9 cellular contexts compared by ENCODE assay signal in genomic region chr5:72015103-72015548, GRCh38.
DNase-seq lines count a peak whose midpoint lies in the region; ATAC-seq and TF ChIP-seq lines count a peak whose summit lies in the region.
"Had no signal": no experiment of that assay in that cellular context is flagged by ENCODE, and none has a peak within 500 bp of the region (broad histone marks: within the 10 kb centered on the region; RNA-seq: fewer than 3 reads in every experiment).

No MANE protein-coding gene starts in this region.

- no peak overlapping the region for H3K27ac ChIP-seq in breast epithelium
- H3K27ac ChIP-seq in RWPE2 (ENCODE audit: poor library complexity, severe bottlenecking): no peak overlapping the region
- H3K27ac ChIP-seq in temporal lobe (ENCODE audit: low read depth, low read length): peak overlapping the region; percentile 55
- H3K27ac ChIP-seq in coronary artery: no peak overlapping the region
- H3K27ac ChIP-seq: lower lobe of right lung had no signal

- H3K27me3 ChIP-seq in breast epithelium (no peaks in the 10 kb centered on the region), RWPE2 (ENCODE audit: insufficient read depth, poor library complexity, severe bottlenecking) (no peaks in the 10 kb centered on the region)

- BruUV-seq in MCF 10A (replicated peaks; lab: Mats Ljungman, UMichigan): no TSS peak

- intact Hi-C loops in MCF 10A (cut with micrococcal nuclease) (loop anchor here (1.0 to 5.0 kb wide), 2 partner anchors 92 to 178 kb away; no protein-coding TSS in a partner anchor), breast epithelium (cut with DNase I; ENCODE audit: low total_unique reads) (no loop called here)

- TF ChIP-seq CTCF in MCF 10A (IDR thresholded peaks at IDR 0.05; ENCODE audit: unreplicated experiment) (no peak), breast epithelium (IDR thresholded peaks at IDR 0.05) (no peak), RWPE2 (IDR thresholded peaks at IDR 0.05; ENCODE audit: poor library complexity, severe bottlenecking) (no peak), coronary artery (IDR thresholded peaks at IDR 0.05) (no peak)

- CTCF ChIA-PET in MCF 10A (lab: Yijun Ruan, JAX): interaction anchor here (0.6 to 1.9 kb wide), 6 partner anchors 113 to 317 kb away, joined by 3 to 10 read pairs (median 4); no protein-coding TSS in a partner anchor

- no peaks in the 10 kb centered on the region for H3K36me3 ChIP-seq in breast epithelium
- H3K36me3 ChIP-seq in RWPE2 (ENCODE audit: low read depth): no peaks in the 10 kb centered on the region
- H3K36me3 ChIP-seq: lower lobe of right lung had no signal

- H3K27me3 Mint-ChIP-seq in MCF 10A (ENCODE audit: insufficient read depth, unreplicated experiment): peaks cover 1% of the 10 kb centered on the region

- ATAC-seq in RWPE2 (ENCODE audit: low read depth) (peak; percentile 78), HG03196 (IDR thresholded peaks at IDR 0.05; ENCODE audit: unreplicated experiment) (no peak)

- no peaks in the 10 kb centered on the region for H3K36me3 Mint-ChIP-seq in MCF 10A (ENCODE audit: insufficient read depth, unreplicated experiment)

- peak overlapping the region; percentile 17 for H3K4me3 Mint-ChIP-seq in MCF 10A (ENCODE audit: unreplicated experiment)

- H3K4me1 Mint-ChIP-seq in MCF 10A (ENCODE audit: insufficient read depth, unreplicated experiment): peaks cover 8% of the 10 kb centered on the region

- H3K9me3 ChIP-seq in breast epithelium (peaks cover 5 to 6% of the 10 kb centered on the region in 2 donors), RWPE2 (ENCODE audit: severe bottlenecking) (no peaks in the 10 kb centered on the region)
- H3K9me3 ChIP-seq: lower lobe of right lung had no signal

- DNase-seq in MCF 10A (ENCODE audit: unreplicated experiment): peak; percentile 91
- no peak for DNase-seq in breast epithelium (ENCODE audit: low spot score in 2 of 2)
- DNase-seq in RWPE2 (ENCODE audit: low spot score): peak; percentile 58
- DNase-seq in foreskin melanocyte: peak; percentile 94
- no peak for DNase-seq in coronary artery (ENCODE audit: low spot score)
- no peak for DNase-seq in NAMALWA (ENCODE audit: low spot score)
- DNase-seq: lower lobe of right lung had no signal

- no peaks in the 10 kb centered on the region for H3K4me1 ChIP-seq in breast epithelium
- H3K4me1 ChIP-seq in RWPE2 (ENCODE audit: insufficient read depth, poor library complexity, severe bottlenecking): peaks cover 5% of the 10 kb centered on the region
- H3K4me1 ChIP-seq: lower lobe of right lung had no signal

- H3K27ac Mint-ChIP-seq in MCF 10A (ENCODE audit: low read depth, unreplicated experiment): no peak overlapping the region

- peak overlapping the region in 1 of 3 donors; percentile 31 for H3K4me3 ChIP-seq in breast epithelium
- H3K4me3 ChIP-seq in RWPE2 (ENCODE audit: severe bottlenecking): no peak overlapping the region
- H3K4me3 ChIP-seq in coronary artery: no peak overlapping the region
- H3K4me3 ChIP-seq: lower lobe of right lung had no signal

- H3K9me3 Mint-ChIP-seq in MCF 10A (ENCODE audit: unreplicated experiment): no peaks in the 10 kb centered on the region

- TF ChIP-seq POLR2A in breast epithelium (IDR thresholded peaks at IDR 0.05): no peak

- POLR2A ChIA-PET in MCF 10A (lab: Yijun Ruan, JAX): interaction anchor here (1.1 to 1.5 kb wide), 2 partner anchors 9 to 11 kb away, joined by 3 to 4 read pairs; no protein-coding TSS in a partner anchor

Comparison
In these comparisons a context has a peak if more than half of its experiments do, and no peak if none do; other contexts are left out.
1. DNase-seq: peak in MCF 10A (single experiment), RWPE2 (single experiment) and foreskin melanocyte (single experiment); none in breast epithelium (0 of 2), coronary artery (single experiment) and NAMALWA (single experiment).